Comparison of ENCODE assay signal across 1 cellular context in genomic region chr12:104956870-104957301, GRCh38.
TF ChIP-seq lines count a peak whose summit lies in the region.

No MANE protein-coding gene starts in this region.

TF ChIP-seq in HepG2, 621 proteins besides CTCF, POLR2A, EP300 and RAD21:
- TF ChIP-seq ZSCAN22 (CRISPR knock-in tag; IDR thresholded peaks at IDR 0.05) (no peak), NFAT5 (CRISPR knock-in tag; IDR thresholded peaks at IDR 0.05) (no peak), KMT2A (CRISPR knock-in tag; IDR thresholded peaks at IDR 0.05) (no peak; the same call in 1 of the 2 replicates), ZNF780A (CRISPR knock-in tag; IDR thresholded peaks at IDR 0.05) (no peak), ZNF562 (CRISPR knock-in tag; IDR thresholded peaks at IDR 0.05; ENCODE audit: borderline replicate concordance) (no peak), ZNF614 (CRISPR knock-in tag; IDR thresholded peaks at IDR 0.05; ENCODE audit: borderline replicate concordance) (no peak), ZHX2 (IDR thresholded peaks at IDR 0.05; ENCODE audit: low read depth) (no peak), ZHX2 (CRISPR knock-in tag; IDR thresholded peaks at IDR 0.05; ENCODE audit: borderline replicate concordance) (no peak), MED8 (CRISPR knock-in tag; IDR thresholded peaks at IDR 0.05; ENCODE audit: insufficient replicate concordance) (no peak), ZNF672 (CRISPR knock-in tag; IDR thresholded peaks at IDR 0.05) (no peak), SUZ12 (IDR thresholded peaks at IDR 0.05; ENCODE audit: low read depth, low read length) (no peak), NR3C1 (CRISPR knock-in tag; IDR thresholded peaks at IDR 0.05) (no peak), ZNF552 (CRISPR knock-in tag; IDR thresholded peaks at IDR 0.05; ENCODE audit: borderline replicate concordance) (no peak), PAWR (CRISPR knock-in tag; IDR thresholded peaks at IDR 0.05; ENCODE audit: borderline replicate concordance) (no peak), CERS6 (CRISPR knock-in tag; IDR thresholded peaks at IDR 0.05) (no peak), ZNF441 (CRISPR knock-in tag; IDR thresholded peaks at IDR 0.05; ENCODE audit: borderline replicate concordance) (no peak), CEBPG (CRISPR knock-in tag; IDR thresholded peaks at IDR 0.05) (no peak), NFIC (IDR thresholded peaks at IDR 0.05; ENCODE audit: low read length) (no peak), ZNF792 (CRISPR knock-in tag; IDR thresholded peaks at IDR 0.05) (no peak), ZFP82 (CRISPR knock-in tag; IDR thresholded peaks at IDR 0.05; ENCODE audit: borderline replicate concordance) (no peak)
